ENCODE assay signal across 8 cellular contexts in the genomic region with DNA sequence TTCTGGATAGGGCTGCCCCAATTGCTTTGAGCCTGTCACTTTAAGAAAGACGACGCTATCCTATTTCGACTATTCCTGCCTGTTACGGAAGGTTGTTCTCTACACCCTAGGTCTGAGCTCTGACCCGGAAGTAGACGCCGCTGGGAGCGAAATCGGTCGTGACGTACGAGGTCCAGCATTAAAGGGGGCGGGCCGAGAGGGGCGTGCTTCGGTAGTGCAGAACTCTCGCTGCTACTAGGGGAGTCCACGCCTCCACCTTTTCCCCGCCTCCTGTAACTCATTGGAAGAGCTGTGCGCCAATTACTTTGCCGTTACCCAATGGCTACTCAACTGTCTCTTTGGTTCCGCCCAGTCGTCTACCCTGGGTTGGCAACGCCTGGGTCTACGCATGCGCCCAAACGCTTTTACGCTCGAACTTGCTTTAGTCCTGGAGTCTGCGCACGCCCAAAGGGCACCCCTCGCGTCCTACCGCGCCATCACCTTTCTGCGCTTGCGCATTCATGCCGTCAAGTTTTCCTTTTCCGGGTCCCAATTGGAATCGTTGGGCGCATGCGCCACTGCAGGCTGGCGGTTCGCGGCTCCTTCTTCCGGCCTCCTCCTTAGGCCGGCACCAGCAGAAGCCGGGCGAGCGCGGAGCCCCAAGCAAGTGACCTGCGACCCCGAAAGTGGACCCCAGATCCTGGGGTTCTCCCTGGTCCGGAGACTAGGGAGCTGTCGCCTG. TPM values are rescaled to one million over a fixed set of nuclear protein-coding genes. Genes with fewer than 3 reads are reported as not detected.
DNase-seq lines count a peak whose midpoint lies in the region; ATAC-seq lines count a peak whose summit lies in the region.

A gene (plus strand): TSS at position 548 of the 721 bp plus-strand sequence. CDS start 536 bp downstream, outside the sequence.

- H3K36me3 Mint-ChIP-seq in immature natural killer cell: no peaks in the 10 kb centered on the region

- peak within 1 kb of the TSS; percentile 95 to 99 (median 97) for H3K4me3 Mint-ChIP-seq in immature natural killer cell

- peak; percentile 100 for DNase-seq in AG08395 (ENCODE audit: low spot score)
- DNase-seq in NCI-H345 treated with DMSO at 0.1 percent for 48 hours (lab: John Stamatoyannopoulos, UW; ENCODE audit: unreplicated experiment): peak; percentile 100
- peak; percentile 99 to 100 (median 100) for DNase-seq in activated CD4-positive, CD25-positive, alpha-beta regulatory T cell (lab: John Stamatoyannopoulos, UW)
- peak; percentile 100 for DNase-seq in central memory CD4-positive, alpha-beta T cell
- peak; percentile 100 for DNase-seq in immature natural killer cell
- DNase-seq in smooth muscle cell of the brain vasculature (ENCODE audit: low read depth, low spot score): peak; percentile 100

- peaks cover 4 to 8% (median 5%) of the 10 kb centered on the region in 3 donors for H3K27me3 Mint-ChIP-seq in immature natural killer cell (ENCODE audit: low read depth in 3 of 3)

- H3K4me1 Mint-ChIP-seq in immature natural killer cell: peaks cover 44 to 52% of the 10 kb centered on the region in 2 donors

- peak within 1 kb of the TSS; percentile 89 to 99 (median 98) for H3K27ac Mint-ChIP-seq in immature natural killer cell

- ATAC-seq in GM19023 (IDR thresholded peaks at IDR 0.05; ENCODE audit: unreplicated experiment): peak; percentile 76
- ATAC-seq in HG03280 (IDR thresholded peaks at IDR 0.05; ENCODE audit: unreplicated experiment): peak; percentile 81

- no peaks in the 10 kb centered on the region for H3K9me3 Mint-ChIP-seq in immature natural killer cell

RNA-seq across cellular contexts. Expression of the gene that starts here (rescaled TPM):
- polyA plus RNA-seq in immature natural killer cell: 10 to 100 TPM in 1 of 3 donors, under 1 TPM in 2; 0.14 to 11.7 (median 0.89) TPM

Comparison
In these comparisons a context has a peak if more than half of its experiments do, and no peak if none do; other contexts are left out.
1. Peak in every context shown above with its lines: DNase-seq and ATAC-seq.